In genomic region chr12:55996201-55996714, GRCh38 we compare ENCODE assay signal across 8 cellular contexts. TPM values are rescaled to one million over a fixed set of nuclear protein-coding genes. Genes with fewer than 3 reads are reported as not detected.
DNase-seq lines count a peak whose midpoint lies in the region; ATAC-seq and TF ChIP-seq lines count a peak whose summit lies in the region.

No MANE protein-coding gene starts in this region.

- no peaks in the 10 kb centered on the region for H3K79me2 ChIP-seq in Karpas-422 (ENCODE audit: low read length)

- no peaks in the 10 kb centered on the region for H3K9me2 ChIP-seq in Karpas-422 (replicated peaks; ENCODE audit: insufficient read depth, low read length)

- H3K9me3 Mint-ChIP-seq in type B pancreatic cell = no peaks in the 10 kb centered on the region

- H3K9me3 ChIP-seq in Karpas-422 (ENCODE audit: low read length) (no peaks in the 10 kb centered on the region), neuron (ENCODE audit: low read length) (no peaks in the 10 kb centered on the region)

- in situ Hi-C loops in Caki2 (cut with HindIII; ENCODE audit: low pct_unique_long_range_greater_than_20kb, low sequenced_read_pairs) = no loop called here

- TF ChIP-seq CTCF in RWPE1 (conservative IDR thresholded peaks at IDR 0.05; ENCODE audit: low read depth) (peak; percentile 88), fibroblast of villous mesenchyme (IDR thresholded peaks at IDR 0.05; ENCODE audit: insufficient read depth, low read depth, low read length) (peak; percentile 84), type B pancreatic cell (conservative IDR thresholded peaks at IDR 0.05) (peak; percentile 96)

- H3K9ac ChIP-seq in Karpas-422 (ENCODE audit: low read length) = no peak overlapping the region

- no peaks in the 10 kb centered on the region for H3K27me3 Mint-ChIP-seq in type B pancreatic cell

- peak overlapping the region; percentile 99 for H3K4me3 Mint-ChIP-seq in type B pancreatic cell

- no peaks in the 10 kb centered on the region for H3K4me1 ChIP-seq in Karpas-422 (ENCODE audit: low read length)
- peaks cover 14% of the 10 kb centered on the region for H3K4me1 ChIP-seq in neuron (ENCODE audit: insufficient read depth, low read length)

- H3K4me3 ChIP-seq in Karpas-422 (ENCODE audit: low read length) (no peak overlapping the region), fibroblast of villous mesenchyme (ENCODE audit: low read depth, low read length) (peak overlapping the region; percentile 78), neuron (ENCODE audit: low read length) (peak overlapping the region; percentile 68)

- no peak for ATAC-seq in GM19397 (IDR thresholded peaks at IDR 0.05; ENCODE audit: unreplicated experiment)

- H3K36me3 ChIP-seq in Karpas-422 (ENCODE audit: insufficient read depth, low read length) = peaks cover 2% of the 10 kb centered on the region; the same call in 1 of the 2 replicates
- peaks cover 32% of the 10 kb centered on the region for H3K36me3 ChIP-seq in neuron (ENCODE audit: insufficient read depth, low read length)

- POLR2A ChIA-PET in RWPE1 (lab: Yijun Ruan, JAX; ENCODE audit: low non-redundant PET) = interaction anchor here (1.0 kb wide), 1 partner anchor 33 kb away, joined by 3 read pairs; no protein-coding TSS in a partner anchor

- H3K27ac ChIP-seq in Karpas-422 (ENCODE audit: low read length) (no peak overlapping the region), RWPE1 (peak overlapping the region; percentile 83)

- CTCF ChIA-PET in RWPE1 (lab: Yijun Ruan, JAX) = interaction anchor here (0.5 to 2.1 kb wide), 20 partner anchors 8 to 606 kb away, joined by 3 to 10 read pairs (median 4); partner anchors contain the start of gene PA2G4

- DNase-seq in Caki2 (ENCODE audit: low read depth) = peak; percentile 71
- peak; percentile 88 for DNase-seq in Karpas-422
- peak; percentile 48 for DNase-seq in RWPE1 (ENCODE audit: low spot score)
- peak; percentile 53 for DNase-seq in activated gamma-delta T cell treated with anti-CD3 and anti-CD28 coated beads, Interleukin-2, amount 50 U/mL, for 16 hours (ENCODE audit: low read depth)
- DNase-seq in fibroblast of villous mesenchyme (ENCODE audit: low read depth) = peak; percentile 74
- DNase-seq in type B pancreatic cell (ENCODE audit: extremely low spot score, unreplicated experiment) = no peak

- no peaks in the 10 kb centered on the region for H4K20me1 ChIP-seq in Karpas-422 (ENCODE audit: insufficient read depth, low read depth, low read length)

- peaks cover 14% of the 10 kb centered on the region for H3K4me1 Mint-ChIP-seq in type B pancreatic cell (ENCODE audit: unreplicated experiment)

- H3K36me3 Mint-ChIP-seq in type B pancreatic cell = peaks cover 17% of the 10 kb centered on the region

- H2AFZ ChIP-seq in Karpas-422 (ENCODE audit: low read length) = no peak overlapping the region
- H2AFZ ChIP-seq in neuron (ENCODE audit: low read depth, low read length) = no peak overlapping the region

- H3K27me3 ChIP-seq in Karpas-422 (ENCODE audit: low read length) = no peaks in the 10 kb centered on the region
- no peaks in the 10 kb centered on the region for H3K27me3 ChIP-seq in neuron (ENCODE audit: insufficient read depth, low read length)

- no peak overlapping the region for H3K4me2 ChIP-seq in Karpas-422 (ENCODE audit: low read depth, low read length, poor library complexity, severe bottlenecking)

- H3K27ac Mint-ChIP-seq in type B pancreatic cell = peak overlapping the region; percentile 87

RNA-seq across cellular contexts. Expression of gene SUOX, which starts 0.8 kb away (rescaled TPM):
- total RNA-seq in Caki2 (2014; rRNA removed; shearing (Covaris generic); ENCODE audit: low replicate concordance) = 25.3 and 28.7 TPM in 2 replicates
- total RNA-seq in Karpas-422 (2014; rRNA removed; shearing (Covaris generic); ENCODE audit: low replicate concordance) = 3.1 and 11.0 TPM in 2 replicates
- total RNA-seq in fibroblast of villous mesenchyme (13.5 and 17.3 TPM in 2 replicates), type B pancreatic cell (ENCODE audit: low replicate concordance) (28.4 and 34.6 TPM in 2 replicates)

RNA-seq across cellular contexts. Expression of gene RAB5B, which starts 22.4 kb away (rescaled TPM):
- 26.3 and 36.1 TPM in 2 replicates for total RNA-seq in Caki2 (2014; rRNA removed; shearing (Covaris generic); ENCODE audit: low replicate concordance)
- 43.8 and 62.4 TPM in 2 replicates for total RNA-seq in Karpas-422 (2014; rRNA removed; shearing (Covaris generic); ENCODE audit: low replicate concordance)
- total RNA-seq in fibroblast of villous mesenchyme = 70.9 and 111 TPM in 2 replicates
- 105 and 131 TPM in 2 replicates for total RNA-seq in type B pancreatic cell (ENCODE audit: low replicate concordance)

RNA-seq across cellular contexts. Expression of gene IKZF4, which starts 24.6 kb away (rescaled TPM):
- total RNA-seq in Caki2 (2014; rRNA removed; shearing (Covaris generic); ENCODE audit: low replicate concordance) = 0.34 and 1.9 TPM in 2 replicates
- total RNA-seq in Karpas-422 (2014; rRNA removed; shearing (Covaris generic); ENCODE audit: low replicate concordance) = 1.0 and 7.4 TPM in 2 replicates
- total RNA-seq in fibroblast of villous mesenchyme (1.3 and 3.5 TPM in 2 replicates), type B pancreatic cell (ENCODE audit: low replicate concordance) (6.1 and 21.0 TPM in 2 replicates)

RNA-seq across cellular contexts. Expression of gene CDK2, which starts 29.6 kb away (rescaled TPM):
- total RNA-seq in Caki2 (2014; rRNA removed; shearing (Covaris generic); ENCODE audit: low replicate concordance) = 42.6 and 58.5 TPM in 2 replicates
- 35.3 and 49.9 TPM in 2 replicates for total RNA-seq in Karpas-422 (2014; rRNA removed; shearing (Covaris generic); ENCODE audit: low replicate concordance)
- total RNA-seq in fibroblast of villous mesenchyme = 32.2 and 51.4 TPM in 2 replicates
- total RNA-seq in type B pancreatic cell (ENCODE audit: low replicate concordance) = 52.8 and 82.8 TPM in 2 replicates

RNA-seq across cellular contexts. Expression of gene PMEL, which starts 30.4 kb away (rescaled TPM):
- 10.4 and 27.5 TPM in 2 replicates for total RNA-seq in Caki2 (2014; rRNA removed; shearing (Covaris generic); ENCODE audit: low replicate concordance)
- total RNA-seq in Karpas-422 (2014; rRNA removed; shearing (Covaris generic); ENCODE audit: low replicate concordance) = 8.8 and 9.7 TPM in 2 replicates
- total RNA-seq in fibroblast of villous mesenchyme = 1.3 TPM in 2 replicates
- 1.4 and 136 TPM in 2 replicates for total RNA-seq in type B pancreatic cell (ENCODE audit: low replicate concordance)
